In genomic region chr19:42191855-42192254, GRCh38 we compare ENCODE assay signal across 8 cellular contexts. TPM values are rescaled to one million over a fixed set of nuclear protein-coding genes. Genes with fewer than 3 reads are reported as not detected.
DNase-seq lines count a peak whose midpoint lies in the region; ATAC-seq and TF ChIP-seq lines count a peak whose summit lies in the region.

No MANE protein-coding gene starts in this region.

- peaks cover 9% of the 10 kb centered on the region for H3K9me3 ChIP-seq in AG04450 (ENCODE audit: control insufficient read depth, insufficient read depth, low read length)
- no peaks in the 10 kb centered on the region for H3K9me3 ChIP-seq in GM23248 (ENCODE audit: low read depth)

- TF ChIP-seq CTCF in AG04450 (IDR thresholded peaks at IDR 0.05; ENCODE audit: low read depth, low read length) (no peak), omental fat pad (IDR thresholded peaks at IDR 0.05) (no peak)

- H3K9ac ChIP-seq in GM23248, result no peak overlapping the region

- H3K4me3 ChIP-seq in AG04450 (ENCODE audit: low read depth, low read length) (no peak overlapping the region), GM23248 (no peak overlapping the region)

- in situ Hi-C loops in GM23248 (cut with MboI), result no loop called here

- POLR2A ChIA-PET in AG04450 (lab: Yijun Ruan, JAX), result no interaction called here

- H3K27me3 ChIP-seq in AG04450 (ENCODE audit: control insufficient read depth, insufficient read depth, low read length), result no peaks in the 10 kb centered on the region
- H3K27me3 ChIP-seq in GM23248 (replicated peaks; ENCODE audit: insufficient read depth), result no peaks in the 10 kb centered on the region

- no peaks in the 10 kb centered on the region for H4K20me1 ChIP-seq in GM23248 (ENCODE audit: insufficient read depth)

- H2AFZ ChIP-seq in GM23248, result no peak overlapping the region

- no peaks in the 10 kb centered on the region for H3F3A ChIP-seq in GM23248 (ENCODE audit: insufficient read depth)

- ATAC-seq in omental fat pad (ENCODE audit: low FRiP score), result no peak
- no peak for ATAC-seq in GM21526 (IDR thresholded peaks at IDR 0.05; ENCODE audit: low FRiP score, unreplicated experiment)
- ATAC-seq in GM19397 (IDR thresholded peaks at IDR 0.05; ENCODE audit: unreplicated experiment), result no peak

- no peak overlapping the region for H3K27ac ChIP-seq in AG04450 (ENCODE audit: low read depth, low read length)
- no peak overlapping the region for H3K27ac ChIP-seq in GM23248

- WGBS in GM23248 (ENCODE audit: low coverage in 1 of 2, low lambda C conversion rate in 2 of 2, missing lambda C conversion rate in 2 of 2), 2 experiments, result 44 to 52% methylated on average over 3 of the region's 3 CpGs

- H3K79me2 ChIP-seq in GM23248 (ENCODE audit: insufficient read depth), result no peaks in the 10 kb centered on the region

- H3K4me1 ChIP-seq in GM23248 (ENCODE audit: insufficient read depth), result peaks cover 12% of the 10 kb centered on the region

- no peaks in the 10 kb centered on the region for H3K36me3 ChIP-seq in GM23248 (ENCODE audit: low read depth)

- DNase-seq in AG04450 (ENCODE audit: low read depth, low spot score) (peak; percentile 26), GM23248 (peak; percentile 85), RKO (ENCODE audit: low spot score) (peak; percentile 73), fibroblast of the conjunctiva (ENCODE audit: low read depth) (peak; percentile 28), omental fat pad (ENCODE audit: low spot score) (no peak), germinal center (ENCODE audit: low spot score) (no peak)

- H3K4me2 ChIP-seq in GM23248 (ENCODE audit: unreplicated experiment), result no peak overlapping the region

- H3K9me2 ChIP-seq in GM23248 (ENCODE audit: insufficient read depth), result no peaks in the 10 kb centered on the region

- CTCF ChIA-PET in AG04450 (lab: Charles Lee), result interaction anchor here (1.7 kb wide), 1 partner anchor 83 kb away, joined by 6 read pairs; no protein-coding TSS in a partner anchor

RNA-seq across cellular contexts. Expression of gene DEDD2, which starts 25.6 kb away (rescaled TPM):
- polyA plus RNA-seq in AG04450 (2011; rRNA removed) (11.8 and 13.8 TPM in 2 replicates), GM23248 (2016; fragmentation: Nextera tagmentation; extraction: Ambion mirVana) (21.1 and 22.5 TPM in 2 replicates)
- 7.3 and 10.0 TPM in 2 replicates for polyA minus RNA-seq in AG04450 (2011; rRNA and poly(A)+ RNA removed)
- 27.8 and 34.7 TPM in 2 replicates for total RNA-seq in GM23248 (2014; rRNA removed; shearing (Covaris generic))
- total RNA-seq in omental fat pad, result 10 to 100 TPM; 22.0 to 59.3 (median 29.9) TPM

RNA-seq across cellular contexts. Expression of gene ZNF526, which starts 28.3 kb away (rescaled TPM):
- polyA plus RNA-seq in AG04450 (2011; rRNA removed) (4.6 and 5.4 TPM in 2 replicates), GM23248 (2016; fragmentation: Nextera tagmentation; extraction: Ambion mirVana) (10.2 and 10.5 TPM in 2 replicates)
- polyA minus RNA-seq in AG04450 (2011; rRNA and poly(A)+ RNA removed), result 14.3 and 16.1 TPM in 2 replicates
- 7.8 and 8.7 TPM in 2 replicates for total RNA-seq in GM23248 (2014; rRNA removed; shearing (Covaris generic))
- total RNA-seq in omental fat pad, result 1 to 10 TPM; 3.2 to 7.6 (median 5.7) TPM

RNA-seq across cellular contexts. Expression of gene GSK3A, which starts 50.5 kb away (rescaled TPM):
- polyA plus RNA-seq in AG04450 (2011; rRNA removed), result 20.1 and 27.3 TPM in 2 replicates
- polyA minus RNA-seq in AG04450 (2011; rRNA and poly(A)+ RNA removed), result 20.9 and 28.6 TPM in 2 replicates
- total RNA-seq in GM23248 (2014; rRNA removed; shearing (Covaris generic)), result 23.1 and 33.4 TPM in 2 replicates
- 13.0 and 13.1 TPM in 2 replicates for polyA plus RNA-seq in GM23248 (2016; fragmentation: Nextera tagmentation; extraction: Ambion mirVana)
- 10 to 100 TPM; 16.9 to 32.3 (median 20.0) TPM for total RNA-seq in omental fat pad

RNA-seq across cellular contexts. Expression of gene POU2F2, which starts 59.6 kb away (rescaled TPM):
- polyA plus RNA-seq in AG04450 (2011; rRNA removed) (1.9 and 2.6 TPM in 2 replicates), GM23248 (2016; fragmentation: Nextera tagmentation; extraction: Ambion mirVana) (3.0 and 4.6 TPM in 2 replicates)
- polyA minus RNA-seq in AG04450 (2011; rRNA and poly(A)+ RNA removed), result 1.2 and 2.6 TPM in 2 replicates
- 0.38 and 1.5 TPM in 2 replicates for total RNA-seq in GM23248 (2014; rRNA removed; shearing (Covaris generic))
- total RNA-seq in omental fat pad, result 1 to 10 TPM in 3 of 4 donors, under 1 TPM in 1; 0.56 to 3.2 (median 1.5) TPM

Comparison
In these comparisons a context has a peak if more than half of its experiments do, and no peak if none do; other contexts are left out.
1. DNase-seq: peak in AG04450 (single experiment), GM23248 (single experiment), RKO (single experiment) and fibroblast of the conjunctiva (single experiment); none in omental fat pad (single experiment) and germinal center (single experiment).